ENCODE assay signal across 8 cellular contexts in the genomic region with DNA sequence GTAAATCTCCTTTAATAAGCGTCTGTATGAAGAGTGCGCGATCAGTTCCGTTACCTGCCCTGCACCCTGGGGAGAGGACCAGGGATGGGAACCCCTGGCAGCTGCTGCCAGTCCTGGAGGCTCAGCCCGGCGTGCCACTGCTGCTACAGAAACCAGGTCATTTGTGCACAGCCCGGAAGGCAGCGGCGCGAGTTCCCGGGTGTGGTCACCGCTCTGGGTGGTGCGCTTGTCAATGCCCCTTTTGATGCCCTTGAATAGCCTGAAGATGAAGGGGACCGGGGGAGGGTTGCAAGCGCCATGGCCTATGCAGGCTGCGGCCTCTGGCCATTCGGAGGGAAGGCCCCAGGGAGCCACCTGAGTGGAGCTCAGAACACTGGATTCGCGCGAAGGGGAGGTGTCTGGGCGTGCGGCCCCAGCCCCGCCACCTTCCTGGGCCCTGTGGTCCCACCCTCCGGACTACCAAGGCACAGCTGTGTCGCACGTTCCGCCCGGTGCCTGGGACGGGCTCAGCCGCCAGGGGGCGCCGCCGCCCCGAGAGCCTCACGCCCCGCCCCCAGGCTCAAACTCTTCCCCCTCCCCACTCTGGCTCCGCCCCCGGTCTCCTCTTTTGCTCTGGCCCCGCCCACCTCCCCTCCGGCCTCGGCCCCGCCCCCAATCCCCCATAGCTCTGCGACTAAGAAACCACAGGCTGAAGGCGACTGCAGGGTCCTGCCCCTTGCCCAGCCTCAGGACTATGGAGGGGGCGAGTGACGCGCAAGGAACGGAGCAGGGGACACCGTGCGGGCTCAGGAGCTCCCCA. TPM values are rescaled to one million over a fixed set of nuclear protein-coding genes. Genes with fewer than 3 reads are reported as not detected.
DNase-seq lines count a peak whose midpoint lies in the region; ATAC-seq, FAIRE-seq and TF ChIP-seq lines count a peak whose summit lies in the region.

No MANE protein-coding gene starts in this region.

- no peaks in the 10 kb centered on the region for H3F3A ChIP-seq in OCI-LY1 (ENCODE audit: insufficient read depth, low read length)

- H3K4me3 ChIP-seq in GM06990 (replicated peaks; ENCODE audit: low read depth, low read length): no peak overlapping the region
- H3K4me3 ChIP-seq in OCI-LY1 (ENCODE audit: low read depth, low read length, poor library complexity, severe bottlenecking): no peak overlapping the region

- no peaks in the 10 kb centered on the region for H4K20me1 ChIP-seq in OCI-LY1 (ENCODE audit: insufficient read depth, low read length)

- FAIRE-seq in frontal cortex (lab: Jason Lieb, UNC): no peak

- ATAC-seq in GM19324 (IDR thresholded peaks at IDR 0.05; ENCODE audit: low FRiP score, unreplicated experiment): no peak

- no peak overlapping the region for H3K4me2 ChIP-seq in OCI-LY1 (ENCODE audit: low read length)

- H3K27me3 ChIP-seq in GM06990 (replicated peaks; ENCODE audit: control insufficient read depth, insufficient read depth, low read length) (no peaks in the 10 kb centered on the region), OCI-LY1 (ENCODE audit: insufficient read depth, low read length) (no peaks in the 10 kb centered on the region)

- no peaks in the 10 kb centered on the region for H3K4me1 ChIP-seq in OCI-LY1 (ENCODE audit: insufficient read depth, low read length, severe bottlenecking)

- H2AFZ ChIP-seq in OCI-LY1 (ENCODE audit: low read length): no peak overlapping the region

- DNase-seq in GM06990 (ENCODE audit: extremely low read depth, insufficient read length): peak; percentile 76
- peak; percentile 68 for DNase-seq in activated effector memory CD4-positive, alpha-beta T cell treated with Interleukin-2 at 50 U/mL for 16 hours
- DNase-seq in frontal cortex (ENCODE audit: low spot score in 2 of 2): peak; percentile 85 to 95
- peak in 55 of 56 donors; percentile 14 to 95 (median 77) for DNase-seq in nucleus accumbens (lab: John Stamatoyannopoulos, UW)
- DNase-seq in substantia nigra (lab: John Stamatoyannopoulos, UW): peak in 42 of 49 donors; percentile 24 to 86 (median 64)
- no peak for DNase-seq in NCI-H748 (lab: John Stamatoyannopoulos, UW; ENCODE audit: unreplicated experiment)

- TF ChIP-seq CTCF in GM06990 (IDR thresholded peaks at IDR 0.05; ENCODE audit: insufficient read depth, low read length, poor library complexity, severe bottlenecking) (peak; percentile 45), OCI-LY1 (IDR thresholded peaks at IDR 0.05; ENCODE audit: low read length) (peak; percentile 40)

- H3K79me2 ChIP-seq in OCI-LY1 (ENCODE audit: insufficient read depth, low read length): no peaks in the 10 kb centered on the region

- H3K9ac ChIP-seq in OCI-LY1 (ENCODE audit: low read length): no peak overlapping the region

- H3K36me3 ChIP-seq in GM06990 (ENCODE audit: control insufficient read depth, insufficient read depth, low read length) (peaks cover 39% of the 10 kb centered on the region), OCI-LY1 (ENCODE audit: insufficient read depth, low read length) (peaks cover 42% of the 10 kb centered on the region)

- H3K9me2 ChIP-seq in OCI-LY1 (ENCODE audit: low read depth, low read length): no peaks in the 10 kb centered on the region

- H3K9me3 ChIP-seq in OCI-LY1 (ENCODE audit: low read length): no peaks in the 10 kb centered on the region

- H3K27ac ChIP-seq in OCI-LY1 (ENCODE audit: low read depth, low read length, poor library complexity, severe bottlenecking): no peak overlapping the region
- peak overlapping the region; percentile 58 for H3K27ac ChIP-seq in substantia nigra (ENCODE audit: low read depth, low read length, poor library complexity, severe bottlenecking)

RNA-seq across cellular contexts. Expression of gene AP5Z1, which starts 16.5 kb away (rescaled TPM):
- 14.7 TPM for total RNA-seq in frontal cortex
